ENCODE assay signal across 8 cellular contexts in genomic region chr9:129626079-129626943, GRCh38. TPM values are rescaled to one million over a fixed set of nuclear protein-coding genes. Genes with fewer than 3 reads are reported as not detected.
A peak's percentile ranks its signal among the peaks of the same experiment; 100 is the strongest.
DNase-seq lines count a peak whose midpoint lies in the region; ATAC-seq and TF ChIP-seq lines count a peak whose summit lies in the region.

Gene NTMT1, plus strand, starts transcription at chr9:129626163. Its CDS starts 6,541 bp downstream, at chr9:129632704.

- H3K27me3 ChIP-seq in heart right ventricle = peaks cover 0 to 7% (median 0%) of the 10 kb centered on the region in 7 donors

- intact Hi-C loops in heart right ventricle (cut with DNase I) = loop anchor here in 2 of 10 donors (5.0 kb wide), 2 partner anchors 489 to 939 kb away; partner anchors contain the start of gene SET (in 1 of the 2)

- H3K4me1 Mint-ChIP-seq in progenitor cell of endocrine pancreas (ENCODE audit: low read depth) = peaks cover 17% of the 10 kb centered on the region

- no peaks in the 10 kb centered on the region for H3K36me3 Mint-ChIP-seq in progenitor cell of endocrine pancreas (ENCODE audit: insufficient read depth)

- DNase-seq in GM12864 (ENCODE audit: low read depth) (no peak), NCI-H1092 treated with DMSO at 0.1 percent for 48 hours (lab: John Stamatoyannopoulos, UW) (peak; percentile 81), T-helper 1 cell (peak; percentile 77 to 90 (median 87)), heart right ventricle (peak; percentile 85 to 90), progenitor cell of endocrine pancreas (ENCODE audit: low spot score, unreplicated experiment) (peak; percentile 79), ureter (ENCODE audit: low spot score) (peak; percentile 92)

- ATAC-seq in HG02610 (IDR thresholded peaks at IDR 0.05; ENCODE audit: unreplicated experiment) = peak; percentile 69
- peak; percentile 91 to 95 (median 94) for ATAC-seq in heart right ventricle

- no peaks in the 10 kb centered on the region for H3K9me3 ChIP-seq in heart right ventricle

- peak within 1 kb of the TSS; percentile 88 for H3K4me3 ChIP-seq in GM12864 (ENCODE audit: low read depth, low read length)
- peak within 1 kb of the TSS; percentile 58 to 90 (median 79) for H3K4me3 ChIP-seq in heart right ventricle

- no peaks in the 10 kb centered on the region for H3K9me3 Mint-ChIP-seq in progenitor cell of endocrine pancreas (ENCODE audit: low read depth)

- peak within 1 kb of the TSS; percentile 93 for H3K27ac Mint-ChIP-seq in progenitor cell of endocrine pancreas

- peak within 1 kb of the TSS; percentile 29 for H3K27ac ChIP-seq in adipose tissue (ENCODE audit: low read depth, low read length)
- peak within 1 kb of the TSS; percentile 79 to 98 (median 94) for H3K27ac ChIP-seq in heart right ventricle

- peaks cover 2% of the 10 kb centered on the region for H3K27me3 Mint-ChIP-seq in progenitor cell of endocrine pancreas

- peaks cover 0 to 21% (median 0%) of the 10 kb centered on the region in 9 donors for H3K36me3 ChIP-seq in heart right ventricle

- peak within 1 kb of the TSS; percentile 86 for H3K4me3 Mint-ChIP-seq in progenitor cell of endocrine pancreas (ENCODE audit: low read depth)

- H3K4me1 ChIP-seq in heart right ventricle = peaks cover 21 to 62% (median 54%) of the 10 kb centered on the region in 9 donors

- TF ChIP-seq CTCF in GM12864 (IDR thresholded peaks at IDR 0.05; ENCODE audit: low read depth, low read length, missing control alignments) (no peak), heart right ventricle (IDR thresholded peaks at IDR 0.05) (no peak), progenitor cell of endocrine pancreas (IDR thresholded peaks at IDR 0.05; ENCODE audit: unreplicated experiment) (no peak)

- 0 to 1% (median 1%) methylated on average over 64 to 67 of the region's 67 CpGs for WGBS in adipose tissue, 3 donors
- 0 to 1% methylated on average over 63 to 67 of the region's 67 CpGs for WGBS in heart right ventricle, 2 donors

RNA-seq across cellular contexts. Expression of gene NTMT1, which starts in this region (rescaled TPM):
- polyA plus RNA-seq in adipose tissue (10 to 100 TPM; 34.2 to 44.5 (median 35.5) TPM), heart right ventricle (100 to 1,000 TPM in 1 of 2 donors, 10 to 100 TPM in 1; 60.9 to 123 TPM)
- total RNA-seq in heart right ventricle (10 to 100 TPM; 54.0 to 84.2 (median 61.9) TPM), progenitor cell of endocrine pancreas (25.9 and 26.8 TPM in 2 replicates), ureter (31.2 TPM)
